ENCODE assay signal across 8 cellular contexts in the genomic region with DNA sequence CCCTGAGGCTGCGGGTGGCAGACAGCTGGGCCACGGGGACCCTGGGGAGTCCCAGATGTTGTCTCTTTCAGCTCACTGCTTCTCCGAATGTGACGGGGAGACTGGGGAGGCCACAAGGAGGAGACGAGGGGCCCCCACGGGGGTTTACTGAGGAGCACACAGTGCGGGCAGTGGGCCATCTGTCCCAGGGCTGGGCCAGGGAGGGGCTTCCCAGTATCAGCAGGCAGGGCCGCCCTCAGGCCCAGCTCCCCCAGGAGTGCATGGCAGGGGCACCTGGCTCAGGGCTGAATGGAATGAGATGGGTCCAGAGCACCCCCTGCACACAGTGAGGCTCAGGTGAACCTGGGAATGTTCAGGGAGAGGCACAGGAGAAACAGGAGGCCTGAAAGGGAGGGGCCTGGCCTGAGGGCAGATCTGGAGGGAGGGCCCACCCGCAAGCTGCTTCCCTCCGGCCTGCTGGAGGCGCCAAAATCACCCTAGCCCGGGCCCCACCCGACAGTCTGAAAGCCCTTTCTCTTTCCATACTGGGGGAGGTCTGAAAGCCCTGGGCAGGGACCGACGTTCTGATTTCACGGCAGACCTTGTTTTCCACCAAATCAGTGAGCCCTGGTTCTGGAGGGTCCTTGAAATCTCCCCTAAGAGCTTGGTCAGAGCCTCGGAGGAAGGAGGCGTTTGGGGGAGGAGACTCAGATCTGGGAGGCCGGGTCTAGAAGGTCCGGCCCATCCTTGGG. TPM values are rescaled to one million over a fixed set of nuclear protein-coding genes. Genes with fewer than 3 reads are reported as not detected.
DNase-seq lines count a peak whose midpoint lies in the region; ATAC-seq, FAIRE-seq and TF ChIP-seq lines count a peak whose summit lies in the region.

No MANE protein-coding gene starts in this region.

- H3K36me3 ChIP-seq in HEK293 (ENCODE audit: control insufficient read depth in 2 of 2, insufficient read depth in 1 of 2, low read length in 2 of 2) (no peaks in the 10 kb centered on the region), MM.1S (replicated peaks; ENCODE audit: insufficient read depth, low read length) (no peaks in the 10 kb centered on the region), thymus (ENCODE audit: control insufficient read depth, insufficient read depth) (no peaks in the 10 kb centered on the region)

- H3K4me3 Mint-ChIP-seq in activated naive CD8-positive, alpha-beta T cell treated with anti-CD3 and anti-CD28 coated beads for 36 hours = no peak overlapping the region
- H3K4me3 Mint-ChIP-seq in activated naive CD4-positive, alpha-beta T cell treated with anti-CD3 and anti-CD28 coated beads, Interleukin-2, amount 10 ng/mL, durations not matched to agents 7 days and 5 days = no peak overlapping the region

- H3K9me2 ChIP-seq in MM.1S (replicated peaks; ENCODE audit: insufficient read depth, low read length) = no peaks in the 10 kb centered on the region

- FAIRE-seq in A549 (lab: Jason Lieb, UNC) = no peak

- H3F3A ChIP-seq in MM.1S (ENCODE audit: insufficient read depth, low read length) = peaks cover 18% of the 10 kb centered on the region

- TF ChIP-seq CTCF in A549 (IDR thresholded peaks at IDR 0.05) (peak; percentile 56), GM12874 (IDR thresholded peaks at IDR 0.05; ENCODE audit: insufficient read depth, low read depth, low read length) (peak; percentile 67), HEK293 (tag by site-specific recombination; IDR thresholded peaks at IDR 0.05) (peak; percentile 62), MM.1S (IDR thresholded peaks at IDR 0.05; ENCODE audit: low read length) (peak; percentile 9; the same call in 1 of the 2 replicates)

- no peaks in the 10 kb centered on the region for H4K20me1 ChIP-seq in MM.1S (ENCODE audit: insufficient read depth, low read length)

- no peaks in the 10 kb centered on the region for H3K36me3 Mint-ChIP-seq in activated naive CD8-positive, alpha-beta T cell treated with anti-CD3 and anti-CD28 coated beads for 36 hours
- H3K36me3 Mint-ChIP-seq in activated naive CD4-positive, alpha-beta T cell treated with anti-CD3 and anti-CD28 coated beads, Interleukin-2, amount 10 ng/mL, durations not matched to agents 7 days and 5 days = no peaks in the 10 kb centered on the region

- TF ChIP-seq RAD21 in A549 (conservative IDR thresholded peaks at IDR 0.05 in 1 of 2, IDR thresholded peaks at IDR 0.05 in 1 of 2) = no peak; a peak in 1 of 5 replicates

- H3K27ac ChIP-seq in A549 (peak overlapping the region; percentile 97), HEK293 (ENCODE audit: extremely low read depth, low read depth, low read length) (peak overlapping the region; percentile 39), MM.1S (ENCODE audit: low read length) (no peak overlapping the region; the same call in 1 of the 2 replicates), thymus (ENCODE audit: low read depth) (peak overlapping the region; percentile 78)

- TF ChIP-seq EP300 in A549 (IDR thresholded peaks at IDR 0.05) = no peak

- peaks cover 12% of the 10 kb centered on the region for H3K4me1 Mint-ChIP-seq in activated naive CD8-positive, alpha-beta T cell treated with anti-CD3 and anti-CD28 coated beads for 36 hours
- H3K4me1 Mint-ChIP-seq in activated naive CD4-positive, alpha-beta T cell treated with anti-CD3 and anti-CD28 coated beads, Interleukin-2, amount 10 ng/mL, durations not matched to agents 7 days and 5 days = peaks cover 36% of the 10 kb centered on the region

- H3K4me3 ChIP-seq in A549 = peak overlapping the region; percentile 42
- no peak overlapping the region for H3K4me3 ChIP-seq in HEK293 (ENCODE audit: low read depth, low read length)
- no peak overlapping the region for H3K4me3 ChIP-seq in MM.1S (ENCODE audit: low read length)
- peak overlapping the region; percentile 52 for H3K4me3 ChIP-seq in iPS-18c (ENCODE audit: insufficient read depth, low read depth, low read length)
- H3K4me3 ChIP-seq in thymus (ENCODE audit: low read length) = no peak overlapping the region

- H3K27me3 Mint-ChIP-seq in activated naive CD8-positive, alpha-beta T cell treated with anti-CD3 and anti-CD28 coated beads for 36 hours = peaks cover 2% of the 10 kb centered on the region
- H3K27me3 Mint-ChIP-seq in activated naive CD4-positive, alpha-beta T cell treated with anti-CD3 and anti-CD28 coated beads, Interleukin-2, amount 10 ng/mL, durations not matched to agents 7 days and 5 days = peaks cover 14% of the 10 kb centered on the region

- H3K4me2 ChIP-seq in A549 (peak overlapping the region; percentile 89), MM.1S (ENCODE audit: low read depth, low read length) (no peak overlapping the region)

- H3K27ac Mint-ChIP-seq in activated naive CD8-positive, alpha-beta T cell treated with anti-CD3 and anti-CD28 coated beads for 36 hours = peak overlapping the region; percentile 43
- no peak overlapping the region for H3K27ac Mint-ChIP-seq in activated naive CD4-positive, alpha-beta T cell treated with anti-CD3 and anti-CD28 coated beads, Interleukin-2, amount 10 ng/mL, durations not matched to agents 7 days and 5 days

- H3K9ac ChIP-seq in MM.1S (ENCODE audit: low read length) = no peak overlapping the region

- peaks cover 45% of the 10 kb centered on the region for H3K4me1 ChIP-seq in A549
- H3K4me1 ChIP-seq in HEK293 (ENCODE audit: control insufficient read depth, insufficient read depth, low read length) = no peaks in the 10 kb centered on the region
- H3K4me1 ChIP-seq in MM.1S (ENCODE audit: low read length) = peaks cover 31% of the 10 kb centered on the region
- peaks cover 27% of the 10 kb centered on the region for H3K4me1 ChIP-seq in thymus (ENCODE audit: control insufficient read depth, insufficient read depth, low read length)

- POLR2A ChIA-PET in A549 (lab: Yijun Ruan, JAX) (interaction anchor here (0.6 to 4.2 kb wide), 20 partner anchors 9 to 209 kb away, joined by 3 to 61 read pairs (median 4); partner anchors contain the start of genes NCL and PTMA), HEK293 (lab: Yijun Ruan, JAX) (interaction anchor here (0.7 to 2.1 kb wide), 6 partner anchors 25 to 63 kb away, joined by 4 to 7 read pairs (median 4); no protein-coding TSS in a partner anchor)

- peak; percentile 69 to 78 for ATAC-seq in A549

- no peaks in the 10 kb centered on the region for H3K9me3 Mint-ChIP-seq in activated naive CD8-positive, alpha-beta T cell treated with anti-CD3 and anti-CD28 coated beads for 36 hours
- H3K9me3 Mint-ChIP-seq in activated naive CD4-positive, alpha-beta T cell treated with anti-CD3 and anti-CD28 coated beads, Interleukin-2, amount 10 ng/mL, durations not matched to agents 7 days and 5 days = no peaks in the 10 kb centered on the region

- DNase-seq in A549 (ENCODE audit: low read depth in 1 of 2, low spot score in 1 of 2) (peak; percentile 67 to 89), MM.1S (no peak)
- peak; percentile 34 for DNase-seq in activated naive CD8-positive, alpha-beta T cell treated with anti-CD3 and anti-CD28 coated beads for 36 hours
- DNase-seq in activated naive CD4-positive, alpha-beta T cell treated with anti-CD3 and anti-CD28 coated beads, Interleukin-2, amount 10 ng/mL, durations not matched to agents 7 days and 5 days = no peak

- H3K27me3 ChIP-seq in MM.1S (replicated peaks; ENCODE audit: insufficient read depth, low read length) (no peaks in the 10 kb centered on the region), thymus (ENCODE audit: control insufficient read depth, insufficient read depth) (no peaks in the 10 kb centered on the region)

- no peaks in the 10 kb centered on the region for H3K9me3 ChIP-seq in A549
- H3K9me3 ChIP-seq in HEK293 (ENCODE audit: control insufficient read depth, insufficient read depth, low read depth, low read length) = no peaks in the 10 kb centered on the region
- no peaks in the 10 kb centered on the region for H3K9me3 ChIP-seq in MM.1S (replicated peaks; ENCODE audit: insufficient read depth, low read length)
- H3K9me3 ChIP-seq in iPS-18c (ENCODE audit: control insufficient read depth, insufficient read depth, low read length) = no peaks in the 10 kb centered on the region
- H3K9me3 ChIP-seq in thymus (ENCODE audit: control insufficient read depth) = no peaks in the 10 kb centered on the region

- no peaks in the 10 kb centered on the region for H3K79me2 ChIP-seq in MM.1S (ENCODE audit: low read length)

- WGBS in A549 (ENCODE audit: missing lambda C conversion rate) = 14% methylated on average over 11 of the region's 20 CpGs
- 60% methylated on average over 20 of the region's 20 CpGs for WGBS in thymus

- TF ChIP-seq POLR2A in A549 (IDR thresholded peaks at IDR 0.05; ENCODE audit: low read length) = peak; percentile 27; the same call in 1 of the 2 replicates

- no peak overlapping the region for H2AFZ ChIP-seq in MM.1S (ENCODE audit: low read length)

- CTCF ChIA-PET in A549 (lab: Yijun Ruan, JAX) = interaction anchor here (0.5 to 95.1 kb wide), 7 partner anchors 11 to 199 kb away, joined by 3 to 4158 read pairs (median 11); partner anchors contain the start of gene PTMA
- CTCF ChIA-PET in HEK293 (lab: Yijun Ruan, JAX) = interaction anchor here (0.6 to 9.0 kb wide), 19 partner anchors 12 to 373 kb away, joined by 3 to 231 read pairs (median 6); no protein-coding TSS in a partner anchor
- CTCF ChIA-PET in activated naive CD4-positive, alpha-beta T cell treated with anti-CD3 and anti-CD28 coated beads, Interleukin-2, amount 10 ng/mL, durations not matched to agents 7 days and 5 days (lab: Charles Lee) = interaction anchor here (0.9 to 21.6 kb wide), 9 partner anchors 9 to 190 kb away, joined by 3 to 473 read pairs (median 5); no protein-coding TSS in a partner anchor

TF ChIP-seq in A549, 52 proteins besides CTCF, POLR2A, EP300 and RAD21 (continues in another document):
- TF ChIP-seq ESRRA (IDR thresholded peaks at IDR 0.05; ENCODE audit: borderline replicate concordance, low read length) = no peak

TF ChIP-seq in HEK293, 187 proteins besides CTCF, POLR2A, EP300 and RAD21 (continues in another document):
- TF ChIP-seq ZNF341 (tag by site-specific recombination; IDR thresholded peaks at IDR 0.05; ENCODE audit: low read depth) (0 out of 2 replicates have a peak, but pooled peaks have one; percentile 19), WT1 (tag by site-specific recombination; IDR thresholded peaks at IDR 0.05) (peak; percentile 63; the same call in 1 of the 2 replicates)

RNA-seq across cellular contexts. Expression of gene PTMA, which starts 35.5 kb away (rescaled TPM):
- 434 and 1,191 TPM in 2 replicates for polyA plus RNA-seq in A549 (2011; rRNA removed)
- 906 and 1,052 TPM in 2 replicates for polyA plus RNA-seq in A549 (2012; cell fraction: cytosol; rRNA removed)
- 514 and 638 TPM in 2 replicates for polyA plus RNA-seq in A549 (2012; cell fraction: nucleus; rRNA removed)
- 2,232 to 2,533 TPM (median 2,360 TPM) in 3 replicates for polyA plus RNA-seq in A549 (2017; fragmentation: RNase III; extraction: RNeasy Plus Mini Kit Qiagen cat#74134 plus additional on column Dnase treatment)
- 113 and 134 TPM in 2 replicates for polyA minus RNA-seq in A549 (2011; rRNA and poly(A)+ RNA removed)
- total RNA-seq in activated naive CD8-positive, alpha-beta T cell treated with anti-CD3 and anti-CD28 coated beads for 36 hours = 1,000 to 10,000 TPM; 2,595 to 2,627 TPM
- 2,183 TPM for polyA plus RNA-seq in thymus

Comparison
In these comparisons a context has a peak if more than half of its experiments do, and no peak if none do; other contexts are left out.
1. DNase-seq: peak in A549 (2 of 2) and activated naive CD8-positive, alpha-beta T cell treated with anti-CD3 and anti-CD28 coated beads for 36 hours (single experiment); none in MM.1S (single experiment) and activated naive CD4-positive, alpha-beta T cell treated with anti-CD3 and anti-CD28 coated beads, Interleukin-2, amount 10 ng/mL, durations not matched to agents 7 days and 5 days (single experiment).
2. H3K4me3 ChIP-seq: peak in A549 (single experiment) and iPS-18c (single experiment); none in HEK293 (single experiment), MM.1S (single experiment) and thymus (single experiment).
3. CTCF ChIP-seq: peak in every context shown above with its lines; median percentile 67 in GM12874; 62 in HEK293; 56 in A549; 9 in MM.1S.
4. Of the 5 proteins assayed by ChIP-seq in both HEK293 and A549: peak only in HEK293: none; only in A549: none; in both: CTCF; in neither: 4.